ENCODE assay signal across 11 cellular contexts in genomic region chr2:188235364-188235763, GRCh38. TPM values are rescaled to one million over a fixed set of nuclear protein-coding genes. Genes with fewer than 3 reads are reported as not detected.
DNase-seq lines count a peak whose midpoint lies in the region; ATAC-seq and TF ChIP-seq lines count a peak whose summit lies in the region.
"Had no signal": no experiment of that assay in that cellular context is flagged by ENCODE, and none has a peak within 500 bp of the region (broad histone marks: within the 10 kb centered on the region; RNA-seq: fewer than 3 reads in every experiment).

No MANE protein-coding gene starts in this region.

- peak; percentile 78 for ATAC-seq in GM19328 (IDR thresholded peaks at IDR 0.05; ENCODE audit: unreplicated experiment)
- ATAC-seq in HG02970 (IDR thresholded peaks at IDR 0.05; ENCODE audit: low FRiP score, unreplicated experiment): peak; percentile 82
- ATAC-seq: CD8-positive, alpha-beta T cell; effector memory CD8-positive, alpha-beta T cell; T-cell had no signal

- no peak for TF ChIP-seq POLR2A in NB4 (IDR thresholded peaks at IDR 0.05; ENCODE audit: extremely low read depth, insufficient read length)

- DNase-seq in GM13976 (ENCODE audit: low spot score) (peak; percentile 11), NB4 (ENCODE audit: low read depth) (peak; percentile 17), H7 (no peak), mesenteric fat pad (ENCODE audit: low spot score) (no peak), NCI-H1105 treated with DMSO at 0.1 percent for 48 hours (lab: John Stamatoyannopoulos, UW) (no peak)
- DNase-seq in stimulated activated CD4-positive, alpha-beta T cell treated with anti-CD3 and anti-CD28 coated beads, Interleukin-4, amount 100 ng/mL, for 4 hours: no peak
- DNase-seq: CD8-positive, alpha-beta T cell; effector memory CD8-positive, alpha-beta T cell; T-cell had no signal

- no peaks in the 10 kb centered on the region for H3K27me3 ChIP-seq in H7 (ENCODE audit: control insufficient read depth, insufficient read depth, low read length)

- in situ Hi-C loops in GM13976 (cut with MboI; ENCODE audit: low sequenced_read_pairs, unreplicated experiment): no loop called here

- no peaks in the 10 kb centered on the region for H3K36me3 ChIP-seq in H7 (replicated peaks; ENCODE audit: control insufficient read depth, insufficient read depth, low read length)

- no peak overlapping the region for H3K4me3 ChIP-seq in NB4 (ENCODE audit: low read depth, low read length)
- H3K4me3 ChIP-seq in H7 (ENCODE audit: insufficient read depth, low read depth, low read length): no peak overlapping the region

- TF ChIP-seq CTCF in GM13976 (IDR thresholded peaks at IDR 0.05; ENCODE audit: borderline replicate concordance, control extremely low read depth, extremely low read depth, insufficient read depth, missing control alignments) (no peak), NB4 (IDR thresholded peaks at IDR 0.05; ENCODE audit: low read depth, low read length) (no peak)

RNA-seq across cellular contexts. Expression of gene GULP1, which starts 56.3 kb away (rescaled TPM):
- total RNA-seq in H7 (2014; rRNA removed; shearing (Covaris generic)): 49.4 and 63.8 TPM in 2 replicates
- total RNA-seq in mesenteric fat pad: 11.1 TPM
- total RNA-seq: CD8-positive, alpha-beta T cell had no signal

Comparison
In these comparisons a context has a peak if more than half of its experiments do, and no peak if none do; other contexts are left out.
1. DNase-seq: peak in GM13976 (single experiment) and NB4 (single experiment); none in H7 (single experiment), mesenteric fat pad (single experiment), stimulated activated CD4-positive, alpha-beta T cell treated with anti-CD3 and anti-CD28 coated beads, Interleukin-4, amount 100 ng/mL, for 4 hours (0 of 2) and NCI-H1105 treated with DMSO at 0.1 percent for 48 hours (single experiment).